In genomic region chr17:48107137-48108055, GRCh38 we compare ENCODE assay signal across 1 cellular context.
TF ChIP-seq lines count a peak whose summit lies in the region.

SNX11 (plus strand) TSS chr17:48107766; CDS start chr17:48112044, 4,278 bp downstream.

TF ChIP-seq in K562, 482 proteins besides CTCF, POLR2A, EP300 and RAD21 (continued from another document):
- TF ChIP-seq E2F8 (IDR thresholded peaks at IDR 0.05; ENCODE audit: low read depth, partially characterized antibody) (peak; percentile 55), CHCHD3 (CRISPR knock-in tag; IDR thresholded peaks at IDR 0.05) (no peak), ZNF512 (tag; IDR thresholded peaks at IDR 0.05) (no peak), PHB (CRISPR knock-in tag; IDR thresholded peaks at IDR 0.05) (no peak), SFPQ (IDR thresholded peaks at IDR 0.05; ENCODE audit: low read depth, low read length) (no peak), SETDB1 (IDR thresholded peaks at IDR 0.05; ENCODE audit: low read length) (no peak), NFXL1 (CRISPR knock-in tag; IDR thresholded peaks at IDR 0.05) (no peak), FOXK2 (conservative IDR thresholded peaks at IDR 0.05 in 1 of 2, IDR thresholded peaks at IDR 0.05 in 1 of 2; ENCODE audit: low read depth in 2 of 2) (no peak; a peak in 2 of 4 replicates), NFYB (IDR thresholded peaks at IDR 0.05; ENCODE audit: extremely low read depth, insufficient read length) (peak; percentile 94), SLC30A9 (CRISPR knock-in tag; IDR thresholded peaks at IDR 0.05) (no peak), ZFP30 (CRISPR knock-in tag; IDR thresholded peaks at IDR 0.05; ENCODE audit: borderline replicate concordance) (no peak), ZEB2 (IDR thresholded peaks at IDR 0.05) (peak; percentile 61; the same call in 1 of the 2 replicates), ZBTB9 (CRISPR knock-in tag; IDR thresholded peaks at IDR 0.05) (no peak; the same call in 1 of the 2 replicates), REST (CRISPR knock-in tag; IDR thresholded peaks at IDR 0.05; ENCODE audit: low read depth) (no peak), ZFP1 (CRISPR knock-in tag; IDR thresholded peaks at IDR 0.05) (no peak)
TF ChIP-seq in K562: peak in this region for 106.
